15 cellular contexts compared by ENCODE assay signal in genomic region chr16:19680972-19681371, GRCh38. TPM values are rescaled to one million over a fixed set of nuclear protein-coding genes. Genes with fewer than 3 reads are reported as not detected.
DNase-seq lines count a peak whose midpoint lies in the region; ATAC-seq and TF ChIP-seq lines count a peak whose summit lies in the region.
"Had no signal": no experiment of that assay in that cellular context is flagged by ENCODE, and none has a peak within 500 bp of the region (broad histone marks: within the 10 kb centered on the region; RNA-seq: fewer than 3 reads in every experiment).

No MANE protein-coding gene starts in this region.

- H3K4me1 Mint-ChIP-seq in chondrocyte (ENCODE audit: low read depth) = peaks cover 7% of the 10 kb centered on the region

- H3K27me3 Mint-ChIP-seq in chondrocyte (ENCODE audit: low read depth) = no peaks in the 10 kb centered on the region

- no peak for ATAC-seq in HG03565 (IDR thresholded peaks at IDR 0.05; ENCODE audit: unreplicated experiment)

- H3K36me3 Mint-ChIP-seq in chondrocyte (ENCODE audit: low read depth) = peaks cover 32% of the 10 kb centered on the region

- H3K4me3 Mint-ChIP-seq in chondrocyte (ENCODE audit: unreplicated experiment) = no peak overlapping the region
- H3K4me3 Mint-ChIP-seq: activated T-helper 1 cell treated with anti-CD3 and anti-CD28 coated beads, Interleukin-12 subunit alpha, Interleukin-12 subunit beta, Interleukin-2, Interleukin-4 antibody, amounts not matched to agents 30 ng/mL and 10 ng/mL and 1 ng/mL, durations not matched to agents 14 hours and 24 hours and 36 hours; nephron had no signal

- peaks cover 8% of the 10 kb centered on the region for H3K9me3 Mint-ChIP-seq in chondrocyte (ENCODE audit: low read depth)

- DNase-seq in NCI-H1092 treated with DMSO at 0.1 percent for 48 hours (lab: John Stamatoyannopoulos, UW) (peak; percentile 36), NCI-H1092 (lab: John Stamatoyannopoulos, UW) (no peak), NCI-H2107 treated with DMSO at 0.1 percent for 48 hours (lab: John Stamatoyannopoulos, UW; ENCODE audit: unreplicated experiment) (peak; percentile 12), chondrocyte (ENCODE audit: low spot score) (no peak), posterior vena cava (ENCODE audit: low spot score) (peak; percentile 74), ureter (ENCODE audit: low spot score) (no peak), DMS153 treated with DMSO at 0.1 percent for 48 hours (lab: John Stamatoyannopoulos, UW; ENCODE audit: unreplicated experiment) (no peak)
- DNase-seq: 8988T; activated CD4-positive, alpha-beta T cell treated with anti-CD3 and anti-CD28 coated beads for 48 hours; aorta; NCI-H1105 treated with DMSO at 0.1 percent for 48 hours; T-helper 1 cell had no signal

- peak; percentile 33 for TF ChIP-seq CTCF in chondrocyte (IDR thresholded peaks at IDR 0.05)

- no peak overlapping the region for H3K27ac Mint-ChIP-seq in chondrocyte (ENCODE audit: unreplicated experiment)
- H3K27ac Mint-ChIP-seq: activated T-helper 1 cell treated with anti-CD3 and anti-CD28 coated beads, Interleukin-12 subunit alpha, Interleukin-12 subunit beta, Interleukin-2, Interleukin-4 antibody, amounts not matched to agents 30 ng/mL and 10 ng/mL and 1 ng/mL, durations not matched to agents 14 hours and 24 hours and 36 hours had no signal

- intact Hi-C loops in posterior vena cava (cut with DNase I) = no loop called here

RNA-seq across cellular contexts. Expression of gene KNOP1, which starts 37.1 kb away (rescaled TPM):
- 20.0 to 24.7 TPM (median 20.4 TPM) in 3 replicates for total RNA-seq in chondrocyte
- total RNA-seq in posterior vena cava = 10 to 100 TPM in 1 of 2 donors, 1 to 10 TPM in 1; 9.5 to 11.0 TPM
- total RNA-seq in ureter = 27.4 TPM

RNA-seq across cellular contexts. Expression of gene IQCK, which starts 37.1 kb away (rescaled TPM):
- total RNA-seq in chondrocyte (2.6 to 8.9 TPM (median 3.8 TPM) in 3 replicates), posterior vena cava (1 to 10 TPM; 7.9 to 9.5 TPM), ureter (33.2 TPM)

Comparison
In these comparisons a context has a peak if more than half of its experiments do, and no peak if none do; other contexts are left out.
1. DNase-seq: peak in NCI-H1092 treated with DMSO at 0.1 percent for 48 hours (single experiment), NCI-H2107 treated with DMSO at 0.1 percent for 48 hours (single experiment) and posterior vena cava (single experiment); none in NCI-H1092 (single experiment), chondrocyte (single experiment), ureter (single experiment) and DMS153 treated with DMSO at 0.1 percent for 48 hours (single experiment).